Comparison of ENCODE assay signal across 1 cellular context in genomic region chr19:51114087-51114714, GRCh38.
A peak's percentile ranks its signal among the peaks of the same experiment; 100 is the strongest.
TF ChIP-seq lines count a peak whose summit lies in the region.

No MANE protein-coding gene starts in this region.

TF ChIP-seq in GM12878, 131 proteins besides CTCF, POLR2A, EP300 and RAD21:
- peak; percentile 60 for TF ChIP-seq RUNX3 (IDR thresholded peaks at IDR 0.05; ENCODE audit: low read length)
- TF ChIP-seq FOS (IDR thresholded peaks at IDR 0.05; ENCODE audit: borderline replicate concordance, extremely low read depth, insufficient read length) = no peak
TF ChIP-seq in GM12878: peak in this region for 1.
